Comparison of ENCODE assay signal across 8 cellular contexts in genomic region chr2:27889774-27890145, GRCh38. TPM values are rescaled to one million over a fixed set of nuclear protein-coding genes. Genes with fewer than 3 reads are reported as not detected.
A peak's percentile ranks its signal among the peaks of the same experiment; 100 is the strongest.
DNase-seq lines count a peak whose midpoint lies in the region; ATAC-seq and TF ChIP-seq lines count a peak whose summit lies in the region.

No MANE protein-coding gene starts in this region.

- dilution Hi-C loops in mammary epithelial cell (cut with HindIII; ENCODE audit: low sequenced_read_pairs): no loop called here

- H3K4me1 ChIP-seq in Karpas-422 (ENCODE audit: low read length) (peaks cover 33% of the 10 kb centered on the region), mammary epithelial cell (ENCODE audit: insufficient read depth, low read length) (peaks cover 25% of the 10 kb centered on the region), lung (ENCODE audit: control insufficient read depth in 2 of 2, insufficient read depth in 2 of 2, low read length in 2 of 2) (peaks cover 0 to 2% of the 10 kb centered on the region in 2 donors)

- H3K4me3 ChIP-seq in GM06990 (replicated peaks; ENCODE audit: low read depth, low read length) (peak overlapping the region; percentile 80), Karpas-422 (ENCODE audit: low read length) (peak overlapping the region; percentile 89), mammary epithelial cell (replicated peaks in 1 of 3; ENCODE audit: insufficient read depth in 1 of 3, low read depth in 2 of 3, low read length in 3 of 3) (peak overlapping the region; percentile 48 to 76 (median 74)), lung (peak overlapping the region; percentile 60)

- CTCF ChIA-PET in mammary epithelial cell (lab: Charles Lee; ENCODE audit: low non-redundant PET): no interaction called here

- DNase-seq in GM06990 (ENCODE audit: extremely low read depth, insufficient read length) (no peak), Karpas-422 (peak; percentile 74), mammary epithelial cell (no peak), lung (ENCODE audit: low spot score) (no peak), ureter (ENCODE audit: low spot score) (peak; percentile 48)
- no peak for DNase-seq in activated CD4-positive, alpha-beta T cell treated with anti-CD3 and anti-CD28 coated beads for 4 hours

- H4K20me1 ChIP-seq in Karpas-422 (ENCODE audit: insufficient read depth, low read depth, low read length): no peaks in the 10 kb centered on the region
- no peaks in the 10 kb centered on the region for H4K20me1 ChIP-seq in mammary epithelial cell (ENCODE audit: insufficient read depth, low read length)

- TF ChIP-seq POLR2A in GM18505 (IDR thresholded peaks at IDR 0.05; ENCODE audit: borderline replicate concordance, extremely low read depth, insufficient read depth, insufficient read length): no peak

- H3K9me3 ChIP-seq in Karpas-422 (ENCODE audit: low read length) (no peaks in the 10 kb centered on the region), mammary epithelial cell (replicated peaks; ENCODE audit: insufficient read depth, low read length) (no peaks in the 10 kb centered on the region), lung (ENCODE audit: control insufficient read depth in 2 of 2, insufficient read depth in 1 of 2, low read length in 1 of 2) (no peaks in the 10 kb centered on the region)

- TF ChIP-seq CTCF in GM06990 (IDR thresholded peaks at IDR 0.05; ENCODE audit: insufficient read depth, low read length, poor library complexity, severe bottlenecking) (no peak), mammary epithelial cell (conservative IDR thresholded peaks at IDR 0.05 in 1 of 2, IDR thresholded peaks at IDR 0.05 in 1 of 2; ENCODE audit: extremely low read depth in 1 of 2, insufficient read depth in 1 of 2, low read depth in 1 of 2, low read length in 2 of 2) (no peak), lung (IDR thresholded peaks at IDR 0.05; ENCODE audit: control extremely low read depth, extremely low read depth) (no peak)

- H3K36me3 ChIP-seq in GM06990 (ENCODE audit: control insufficient read depth, insufficient read depth, low read length) (no peaks in the 10 kb centered on the region), Karpas-422 (ENCODE audit: insufficient read depth, low read length) (no peaks in the 10 kb centered on the region), mammary epithelial cell (ENCODE audit: insufficient read depth, low read length) (no peaks in the 10 kb centered on the region), lung (ENCODE audit: control insufficient read depth in 2 of 2, insufficient read depth in 2 of 2, low read length in 2 of 2) (no peaks in the 10 kb centered on the region)

- peak overlapping the region; percentile 86 for H2AFZ ChIP-seq in Karpas-422 (ENCODE audit: low read length)
- H2AFZ ChIP-seq in mammary epithelial cell (ENCODE audit: low read depth, low read length): peak overlapping the region; percentile 90

- H3K27me3 ChIP-seq in GM06990 (replicated peaks; ENCODE audit: control insufficient read depth, insufficient read depth, low read length) (no peaks in the 10 kb centered on the region), Karpas-422 (ENCODE audit: low read length) (no peaks in the 10 kb centered on the region), mammary epithelial cell (ENCODE audit: insufficient read depth, low read length) (no peaks in the 10 kb centered on the region), lung (ENCODE audit: control insufficient read depth, insufficient read depth) (no peaks in the 10 kb centered on the region)

- TSS peak; percentile 57 for BruUV-seq in mammary epithelial cell (replicated peaks; lab: Mats Ljungman, UMichigan)

- peak overlapping the region; percentile 14; the same call in 1 of the 2 replicates for H3K27ac ChIP-seq in Karpas-422 (ENCODE audit: low read length)
- H3K27ac ChIP-seq in mammary epithelial cell (ENCODE audit: insufficient read depth, low read depth, low read length): peak overlapping the region; percentile 90
- peak overlapping the region; percentile 81 to 92 for H3K27ac ChIP-seq in lung (ENCODE audit: low read depth in 1 of 2, low read length in 1 of 2)

- no peaks in the 10 kb centered on the region for H3K9me2 ChIP-seq in Karpas-422 (replicated peaks; ENCODE audit: insufficient read depth, low read length)

- ATAC-seq in lung (ENCODE audit: insufficient read depth, low FRiP score) (no peak), HG03460 (IDR thresholded peaks at IDR 0.05; ENCODE audit: unreplicated experiment) (no peak), GM18505 (IDR thresholded peaks at IDR 0.05; ENCODE audit: unreplicated experiment) (no peak)

- intact Hi-C loops in mammary epithelial cell (cut with micrococcal nuclease): loop anchor here (1.0 to 5.0 kb wide), 10 partner anchors 43 to 563 kb away; partner anchors contain the start of gene MRPL33

- in situ Hi-C loops in mammary epithelial cell (cut with MboI; ENCODE audit: low sequenced_read_pairs in 2 of 2): no loop called here

- WGBS in mammary epithelial cell (ENCODE audit: low coverage, missing lambda C conversion rate): 4% methylated on average over 10 of the region's 10 CpGs
- 25 to 30% methylated on average over 10 of the region's 10 CpGs for WGBS in lung, 2 donors

- peak overlapping the region; percentile 98 for H3K4me2 ChIP-seq in Karpas-422 (ENCODE audit: low read depth, low read length, poor library complexity, severe bottlenecking)
- peak overlapping the region; percentile 91 for H3K4me2 ChIP-seq in mammary epithelial cell (ENCODE audit: insufficient read depth, low read depth, low read length)

- H3K9ac ChIP-seq in Karpas-422 (ENCODE audit: low read length): peak overlapping the region; percentile 87
- H3K9ac ChIP-seq in mammary epithelial cell (ENCODE audit: insufficient read depth, low read length): peak overlapping the region; percentile 89

- peaks cover 26% of the 10 kb centered on the region for H3K79me2 ChIP-seq in Karpas-422 (ENCODE audit: low read length)
- H3K79me2 ChIP-seq in mammary epithelial cell (ENCODE audit: insufficient read depth, low read length): peaks cover 15% of the 10 kb centered on the region

RNA-seq across cellular contexts. Expression of gene RBKS, which starts 0.4 kb away (rescaled TPM):
- total RNA-seq in Karpas-422 (2014; rRNA removed; shearing (Covaris generic); ENCODE audit: low replicate concordance): 0.90 and 1.6 TPM in 2 replicates
- 1 to 10 TPM; 1.1 to 3.8 TPM for total RNA-seq in mammary epithelial cell
- 1.9 TPM for polyA plus RNA-seq in mammary epithelial cell
- not detected for polyA minus RNA-seq in mammary epithelial cell
- total RNA-seq in lung: 1 to 10 TPM; 5.0 to 5.1 TPM
- 1 to 10 TPM; 3.9 to 4.9 TPM for polyA plus RNA-seq in lung
- 5.2 TPM for total RNA-seq in ureter

RNA-seq across cellular contexts. Expression of gene BABAM2, which starts 0.8 kb away (rescaled TPM):
- 32.9 and 40.8 TPM in 2 replicates for total RNA-seq in Karpas-422 (2014; rRNA removed; shearing (Covaris generic); ENCODE audit: low replicate concordance)
- total RNA-seq in mammary epithelial cell (10 to 100 TPM; 27.9 to 35.0 TPM), lung (10 to 100 TPM; 40.9 to 43.3 TPM), ureter (76.3 TPM)
- polyA plus RNA-seq in mammary epithelial cell (21.8 TPM), lung (10 to 100 TPM; 19.0 to 26.4 TPM)
- 31.3 TPM for polyA minus RNA-seq in mammary epithelial cell

Comparison
In these comparisons a context has a peak if more than half of its experiments do, and no peak if none do; other contexts are left out.
1. DNase-seq: peak in Karpas-422 (single experiment) and ureter (single experiment); none in GM06990 (single experiment), mammary epithelial cell (single experiment), lung (single experiment) and activated CD4-positive, alpha-beta T cell treated with anti-CD3 and anti-CD28 coated beads for 4 hours (0 of 2).
2. H3K27ac ChIP-seq: peak in every context shown above with its lines; median percentile 90 in mammary epithelial cell; 86 in lung; 14 in Karpas-422.
3. Peak in every context shown above with its lines, with median percentiles within 50 percentile points of each other: H3K4me3 ChIP-seq.